17 cellular contexts compared by ENCODE assay signal in genomic region chr11:121437018-121437685, GRCh38. TPM values are rescaled to one million over a fixed set of nuclear protein-coding genes. Genes with fewer than 3 reads are reported as not detected.
DNase-seq lines count a peak whose midpoint lies in the region; FAIRE-seq and TF ChIP-seq lines count a peak whose summit lies in the region.
"Had no signal": no experiment of that assay in that cellular context is flagged by ENCODE, and none has a peak within 500 bp of the region (broad histone marks: within the 10 kb centered on the region; RNA-seq: fewer than 3 reads in every experiment).

No MANE protein-coding gene starts in this region.

- H2AFZ ChIP-seq in GM23248, result no peak overlapping the region

- H3K9me3 Mint-ChIP-seq in activated T-cell treated with anti-CD3 and anti-CD28 coated beads, Interleukin-2, amount 50 U/mL, for 24 hours, result no peaks in the 10 kb centered on the region
- H3K9me3 Mint-ChIP-seq: dendritic cell treated with granulocyte-macrophage colony-stimulating factor and Interleukin-4, amounts not matched to agents 40 ng/mL and 50 ng/mL, for 4 days had no signal

- no peak for FAIRE-seq in bronchial epithelial cell (lab: Jason Lieb, UNC)

- H3K36me3 Mint-ChIP-seq in activated T-cell treated with anti-CD3 and anti-CD28 coated beads, Interleukin-2, amount 50 U/mL, for 24 hours (ENCODE audit: low read depth), result no peaks in the 10 kb centered on the region

- H3K36me3 ChIP-seq in GM23248 (ENCODE audit: low read depth) (no peaks in the 10 kb centered on the region), bronchial epithelial cell (ENCODE audit: control insufficient read depth, insufficient read depth, low read length) (no peaks in the 10 kb centered on the region)
- H3K36me3 ChIP-seq: esophagus squamous epithelium, ovary, thoracic aorta had no signal

- no peaks in the 10 kb centered on the region for H3K4me1 ChIP-seq in GM23248 (ENCODE audit: insufficient read depth)

- no peaks in the 10 kb centered on the region for H3K9me3 ChIP-seq in GM23248 (ENCODE audit: low read depth)
- H3K9me3 ChIP-seq: esophagus squamous epithelium, ovary, thoracic aorta had no signal

- no peak overlapping the region for H3K4me3 Mint-ChIP-seq in activated T-cell treated with anti-CD3 and anti-CD28 coated beads, Interleukin-2, amount 50 U/mL, for 24 hours
- H3K4me3 Mint-ChIP-seq: dendritic cell treated with granulocyte-macrophage colony-stimulating factor and Interleukin-4, amounts not matched to agents 40 ng/mL and 50 ng/mL, for 4 days had no signal

- peaks cover 64% of the 10 kb centered on the region for H3K4me1 Mint-ChIP-seq in activated T-cell treated with anti-CD3 and anti-CD28 coated beads, Interleukin-2, amount 50 U/mL, for 24 hours (ENCODE audit: low read depth)

- H3K27ac ChIP-seq in GM23248, result no peak overlapping the region
- H3K27ac ChIP-seq: ovary, thoracic aorta had no signal

- H3K4me3 ChIP-seq in GM23248 (no peak overlapping the region), bronchial epithelial cell (ENCODE audit: low read depth, low read length) (no peak overlapping the region)
- H3K4me3 ChIP-seq: esophagus squamous epithelium, ovary, thoracic aorta had no signal

- H3K27me3 Mint-ChIP-seq in activated T-cell treated with anti-CD3 and anti-CD28 coated beads, Interleukin-2, amount 50 U/mL, for 24 hours, result no peaks in the 10 kb centered on the region
- H3K27me3 Mint-ChIP-seq: dendritic cell treated with granulocyte-macrophage colony-stimulating factor and Interleukin-4, amounts not matched to agents 40 ng/mL and 50 ng/mL, for 4 days had no signal

- H3K27me3 ChIP-seq in GM23248 (replicated peaks; ENCODE audit: insufficient read depth), result peaks cover 55% of the 10 kb centered on the region
- peaks cover 8% of the 10 kb centered on the region for H3K27me3 ChIP-seq in bronchial epithelial cell (ENCODE audit: control insufficient read depth, insufficient read depth, low read length)
- H3K27me3 ChIP-seq: esophagus squamous epithelium, ovary had no signal

- no peak for DNase-seq in activated T-cell treated with anti-CD3 and anti-CD28 coated beads, Interleukin-2, amount 50 U/mL, for 24 hours
- DNase-seq in activated T-cell treated with anti-CD3 and anti-CD28 coated beads, Interleukin-2, amount 50 U/mL, for 1 hour, result no peak
- peak; percentile 55 for DNase-seq in GM23248
- peak; percentile 84 for DNase-seq in bronchial epithelial cell (ENCODE audit: low read depth)
- DNase-seq in renal cortical epithelial cell (ENCODE audit: low read depth), result peak; percentile 45
- DNase-seq in NCI-H1417 (lab: John Stamatoyannopoulos, UW), result no peak
- no peak for DNase-seq in H4 (ENCODE audit: low spot score)
- DNase-seq in activated gamma-delta T cell (lab: John Stamatoyannopoulos, UW), result no peak
- DNase-seq: activated CD8-positive, alpha-beta memory T cell treated with anti-CD3 and anti-CD28 coated beads, Interleukin-2, amount 50 U/mL, for 48 hours; amygdala; Calu3; esophagus squamous epithelium; NCI-H2081 treated with DMSO at 0.1 percent for 48 hours; NK-92 treated with Interleukin-12 subunit alpha and Interleukin-12 subunit beta, amount 100 ng/mL, for 24 hours; ovary had no signal

- peak overlapping the region; percentile 39 for H3K27ac Mint-ChIP-seq in activated T-cell treated with anti-CD3 and anti-CD28 coated beads, Interleukin-2, amount 50 U/mL, for 24 hours
- H3K27ac Mint-ChIP-seq: dendritic cell treated with granulocyte-macrophage colony-stimulating factor and Interleukin-4, amounts not matched to agents 40 ng/mL and 50 ng/mL, for 4 days had no signal

- no peaks in the 10 kb centered on the region for H3F3A ChIP-seq in GM23248 (ENCODE audit: insufficient read depth)

- no peak overlapping the region for H3K4me2 ChIP-seq in GM23248 (ENCODE audit: unreplicated experiment)

- no peak for TF ChIP-seq CTCF in bronchial epithelial cell (IDR thresholded peaks at IDR 0.05; ENCODE audit: insufficient read depth, low read length, severe bottlenecking)

- no peak overlapping the region for H3K9ac ChIP-seq in GM23248

- H4K20me1 ChIP-seq in GM23248 (ENCODE audit: insufficient read depth), result no peaks in the 10 kb centered on the region

- no peaks in the 10 kb centered on the region for H3K9me2 ChIP-seq in GM23248 (ENCODE audit: insufficient read depth)

- H3K79me2 ChIP-seq in GM23248 (ENCODE audit: insufficient read depth), result no peaks in the 10 kb centered on the region

- in situ Hi-C loops in GM23248 (cut with MboI), result no loop called here

RNA-seq across cellular contexts. Expression of gene SORL1, which starts 15.0 kb away (rescaled TPM):
- 0.54 and 0.76 TPM in 2 replicates for total RNA-seq in GM23248 (2014; rRNA removed; shearing (Covaris generic))
- polyA plus RNA-seq in GM23248 (2016; fragmentation: Nextera tagmentation; extraction: Ambion mirVana), result 0.26 and 0.30 TPM in 2 replicates
- total RNA-seq in bronchial epithelial cell (11.3 and 15.7 TPM in 2 replicates), renal cortical epithelial cell (3.1 and 4.3 TPM in 2 replicates)
- total RNA-seq in H4 (2014; rRNA removed; shearing (Covaris generic)), result 2.5 and 3.6 TPM in 2 replicates

Comparison
In these comparisons a context has a peak if more than half of its experiments do, and no peak if none do; other contexts are left out.
1. DNase-seq: peak in GM23248 (single experiment), bronchial epithelial cell (single experiment) and renal cortical epithelial cell (single experiment); none in activated T-cell treated with anti-CD3 and anti-CD28 coated beads, Interleukin-2, amount 50 U/mL, for 24 hours (single experiment), activated T-cell treated with anti-CD3 and anti-CD28 coated beads, Interleukin-2, amount 50 U/mL, for 1 hour (single experiment), NCI-H1417 (0 of 3), H4 (single experiment) and activated gamma-delta T cell (single experiment).